In the genomic region with DNA sequence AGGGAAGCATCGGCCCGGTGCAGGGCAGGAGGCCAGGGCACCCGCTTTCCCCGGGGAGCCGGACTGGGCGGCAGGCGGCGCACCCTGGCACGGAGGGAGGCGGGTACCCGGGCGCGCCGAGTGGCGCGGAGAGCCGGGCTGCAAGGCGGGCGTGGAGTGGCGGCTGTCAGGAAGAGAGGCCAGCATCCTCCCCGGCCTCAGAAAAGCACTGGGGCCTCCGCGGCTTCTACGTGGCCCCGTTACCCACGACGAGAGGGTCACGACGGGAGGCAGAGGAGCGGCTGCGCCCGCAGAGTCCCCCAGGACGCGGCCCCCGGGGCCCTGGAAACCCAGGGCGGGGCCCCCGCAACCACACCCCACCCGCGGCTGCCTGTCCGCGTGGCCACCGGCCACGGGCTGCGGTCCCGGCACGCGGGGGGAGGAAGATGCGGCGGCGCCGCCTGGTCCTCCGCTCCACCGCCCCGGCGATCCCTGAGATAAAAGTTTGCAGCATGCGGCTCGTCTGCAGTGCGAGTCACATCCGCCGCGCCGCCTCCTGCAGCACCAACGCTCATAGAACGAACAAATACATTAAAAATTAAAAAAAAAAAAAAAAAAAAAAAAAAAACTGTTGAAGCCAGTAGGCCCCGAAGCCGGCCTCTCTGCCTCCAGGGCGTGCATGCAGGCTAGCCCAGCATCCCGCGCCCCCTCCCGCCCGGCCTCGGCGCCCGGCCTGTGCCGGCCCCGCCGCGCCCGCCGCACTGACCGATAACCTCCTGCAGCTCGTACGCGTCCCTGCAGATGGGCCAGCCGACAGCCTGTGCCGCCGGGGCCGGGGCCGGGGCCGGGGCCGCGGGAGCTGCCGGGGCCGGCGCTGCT, we compare ENCODE assay signal across 1 cellular context.
A peak's percentile ranks its signal among the peaks of the same experiment; 100 is the strongest.
TF ChIP-seq lines count a peak whose summit lies in the region.

No MANE protein-coding gene starts in this region.

TF ChIP-seq in SK-N-SH, 30 proteins besides CTCF, POLR2A, EP300 and RAD21 (continued from another document):
- TF ChIP-seq REST (IDR thresholded peaks at IDR 0.05; ENCODE audit: low read depth, low read length) (no peak), CHD2 (IDR thresholded peaks at IDR 0.05; ENCODE audit: low read length, partially characterized antibody) (no peak), MAX (IDR thresholded peaks at IDR 0.05; ENCODE audit: low read depth) (no peak; the same call in 1 of the 2 replicates), SMC3 (IDR thresholded peaks at IDR 0.05; ENCODE audit: low read depth, low read length) (peak; percentile 7; the same call in 1 of the 2 replicates)
